Comparison of ENCODE assay signal across 1 cellular context in the genomic region with DNA sequence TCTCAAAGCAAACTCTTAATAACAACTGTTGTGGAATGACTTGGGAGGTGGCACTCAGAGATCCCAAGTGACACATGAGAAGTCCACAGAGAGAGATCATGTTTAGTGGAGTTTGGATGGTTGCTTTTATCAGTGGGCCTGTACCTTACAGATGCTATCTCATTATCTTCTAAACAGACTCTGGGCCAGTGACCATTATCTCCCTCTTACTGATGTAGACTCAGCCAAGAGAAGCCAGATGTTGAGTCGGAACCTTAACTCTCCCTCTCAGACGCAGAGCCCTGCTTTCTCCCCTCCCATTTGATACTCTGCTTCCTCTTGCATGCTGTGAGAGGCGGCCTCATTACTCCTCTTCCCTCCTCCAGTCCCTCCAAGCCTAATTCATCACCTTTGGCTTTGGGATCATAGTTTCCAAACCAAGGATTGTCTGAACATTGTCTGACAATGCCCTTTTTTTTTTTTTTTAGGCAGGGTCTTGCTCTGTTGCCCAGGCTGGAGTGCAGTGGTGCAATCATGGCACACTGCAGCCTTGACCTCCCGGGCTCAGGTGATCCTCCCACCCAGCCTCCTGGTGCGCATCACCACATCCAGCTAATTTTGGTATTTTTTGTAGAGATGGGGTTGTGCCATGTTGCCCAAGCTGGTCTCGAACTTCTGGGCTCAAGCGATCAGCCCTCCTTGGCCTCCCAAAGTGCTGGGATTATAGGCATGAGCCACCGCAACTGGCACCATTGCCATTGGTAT.
TF ChIP-seq lines count a peak whose summit lies in the region.

No MANE protein-coding gene starts in this region.

TF ChIP-seq in K562, 482 proteins besides CTCF, POLR2A, EP300 and RAD21 (continued from another document):
- peak; percentile 82 for TF ChIP-seq NCOR1 (IDR thresholded peaks at IDR 0.05)
- TF ChIP-seq, protein P1, sequence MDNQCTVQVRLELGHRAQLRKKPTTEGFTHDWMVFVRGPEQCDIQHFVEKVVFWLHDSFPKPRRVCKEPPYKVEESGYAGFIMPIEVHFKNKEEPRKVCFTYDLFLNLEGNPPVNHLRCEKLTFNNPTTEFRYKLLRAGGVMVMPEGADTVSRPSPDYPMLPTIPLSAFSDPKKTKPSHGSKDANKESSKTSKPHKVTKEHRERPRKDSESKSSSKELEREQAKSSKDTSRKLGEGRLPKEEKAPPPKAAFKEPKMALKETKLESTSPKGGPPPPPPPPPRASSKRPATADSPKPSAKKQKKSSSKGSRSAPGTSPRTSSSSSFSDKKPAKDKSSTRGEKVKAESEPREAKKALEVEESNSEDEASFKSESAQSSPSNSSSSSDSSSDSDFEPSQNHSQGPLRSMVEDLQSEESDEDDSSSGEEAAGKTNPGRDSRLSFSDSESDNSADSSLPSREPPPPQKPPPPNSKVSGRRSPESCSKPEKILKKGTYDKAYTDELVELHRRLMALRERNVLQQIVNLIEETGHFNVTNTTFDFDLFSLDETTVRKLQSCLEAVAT (IDR thresholded peaks at IDR 0.05), result peak in 1 of 2 experiments; percentile 58; a peak in 1 of 4 replicates
- TF ChIP-seq, protein P2, sequence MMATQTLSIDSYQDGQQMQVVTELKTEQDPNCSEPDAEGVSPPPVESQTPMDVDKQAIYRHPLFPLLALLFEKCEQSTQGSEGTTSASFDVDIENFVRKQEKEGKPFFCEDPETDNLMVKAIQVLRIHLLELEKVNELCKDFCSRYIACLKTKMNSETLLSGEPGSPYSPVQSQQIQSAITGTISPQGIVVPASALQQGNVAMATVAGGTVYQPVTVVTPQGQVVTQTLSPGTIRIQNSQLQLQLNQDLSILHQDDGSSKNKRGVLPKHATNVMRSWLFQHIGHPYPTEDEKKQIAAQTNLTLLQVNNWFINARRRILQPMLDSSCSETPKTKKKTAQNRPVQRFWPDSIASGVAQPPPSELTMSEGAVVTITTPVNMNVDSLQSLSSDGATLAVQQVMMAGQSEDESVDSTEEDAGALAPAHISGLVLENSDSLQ (IDR thresholded peaks at IDR 0.05), result peak; percentile 32
- TF ChIP-seq TAL1 (IDR thresholded peaks at IDR 0.05), result peak; percentile 82
- TF ChIP-seq CBX3 (IDR thresholded peaks at IDR 0.05; ENCODE audit: borderline replicate concordance in 1 of 2, low read length in 2 of 2), result 0 out of 3 replicates have a peak, but pooled peaks of 1 of the 2 experiments have one; percentile 33
- peak; percentile 58 for TF ChIP-seq STAT5A (IDR thresholded peaks at IDR 0.05; ENCODE audit: borderline replicate concordance, low read length)
- no peak for TF ChIP-seq ZNF253 (CRISPR knock-in tag; conservative IDR thresholded peaks at IDR 0.05)
- TF ChIP-seq RCOR1 (IDR thresholded peaks at IDR 0.05; ENCODE audit: borderline replicate concordance in 1 of 2, low read depth in 2 of 2, low read length in 2 of 2), result peak in 1 of 2 experiments; percentile 87; a peak in 2 of 4 replicates
- TF ChIP-seq MEF2D (tag; conservative IDR thresholded peaks at IDR 0.05; ENCODE audit: low read depth), result peak; percentile 63; the same call in 1 of the 2 replicates
- TF ChIP-seq, protein P3, sequence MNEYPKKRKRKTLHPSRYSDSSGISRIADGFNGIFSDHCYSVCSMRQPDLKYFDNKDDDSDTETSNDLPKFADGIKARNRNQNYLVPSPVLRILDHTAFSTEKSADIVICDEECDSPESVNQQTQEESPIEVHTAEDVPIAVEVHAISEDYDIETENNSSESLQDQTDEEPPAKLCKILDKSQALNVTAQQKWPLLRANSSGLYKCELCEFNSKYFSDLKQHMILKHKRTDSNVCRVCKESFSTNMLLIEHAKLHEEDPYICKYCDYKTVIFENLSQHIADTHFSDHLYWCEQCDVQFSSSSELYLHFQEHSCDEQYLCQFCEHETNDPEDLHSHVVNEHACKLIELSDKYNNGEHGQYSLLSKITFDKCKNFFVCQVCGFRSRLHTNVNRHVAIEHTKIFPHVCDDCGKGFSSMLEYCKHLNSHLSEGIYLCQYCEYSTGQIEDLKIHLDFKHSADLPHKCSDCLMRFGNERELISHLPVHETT (CRISPR knock-in tag; conservative IDR thresholded peaks at IDR 0.05 in 1 of 2, IDR thresholded peaks at IDR 0.05 in 1 of 2), result no peak
- TF ChIP-seq DPF2 (IDR thresholded peaks at IDR 0.05), result peak; percentile 87
- TF ChIP-seq TCF3 (CRISPR knock-in tag; IDR thresholded peaks at IDR 0.05), result peak; percentile 80
- peak; percentile 91 for TF ChIP-seq CBFA2T2 (conservative IDR thresholded peaks at IDR 0.05)
- peak; percentile 89 for TF ChIP-seq ARID1B (IDR thresholded peaks at IDR 0.05)
- peak; percentile 50; the same call in 1 of the 2 replicates for TF ChIP-seq MTA1 (IDR thresholded peaks at IDR 0.05; ENCODE audit: borderline replicate concordance)
- peak; percentile 36; the same call in 1 of the 2 replicates for TF ChIP-seq NBN (IDR thresholded peaks at IDR 0.05; ENCODE audit: low read depth)
- TF ChIP-seq, protein P4, sequence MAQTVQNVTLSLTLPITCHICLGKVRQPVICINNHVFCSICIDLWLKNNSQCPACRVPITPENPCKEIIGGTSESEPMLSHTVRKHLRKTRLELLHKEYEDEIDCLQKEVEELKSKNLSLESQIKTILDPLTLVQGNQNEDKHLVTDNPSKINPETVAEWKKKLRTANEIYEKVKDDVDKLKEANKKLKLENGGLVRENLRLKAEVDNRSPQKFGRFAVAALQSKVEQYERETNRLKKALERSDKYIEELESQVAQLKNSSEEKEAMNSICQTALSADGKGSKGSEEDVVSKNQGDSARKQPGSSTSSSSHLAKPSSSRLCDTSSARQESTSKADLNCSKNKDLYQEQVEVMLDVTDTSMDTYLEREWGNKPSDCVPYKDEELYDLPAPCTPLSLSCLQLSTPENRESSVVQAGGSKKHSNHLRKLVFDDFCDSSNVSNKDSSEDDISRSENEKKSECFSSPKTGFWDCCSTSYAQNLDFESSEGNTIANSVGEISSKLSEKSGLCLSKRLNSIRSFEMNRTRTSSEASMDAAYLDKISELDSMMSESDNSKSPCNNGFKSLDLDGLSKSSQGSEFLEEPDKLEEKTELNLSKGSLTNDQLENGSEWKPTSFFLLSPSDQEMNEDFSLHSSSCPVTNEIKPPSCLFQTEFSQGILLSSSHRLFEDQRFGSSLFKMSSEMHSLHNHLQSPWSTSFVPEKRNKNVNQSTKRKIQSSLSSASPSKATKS (CRISPR knock-in tag; IDR thresholded peaks at IDR 0.05), result 0 out of 2 replicates have a peak, but pooled peaks have one; percentile 46
- TF ChIP-seq, protein P5, sequence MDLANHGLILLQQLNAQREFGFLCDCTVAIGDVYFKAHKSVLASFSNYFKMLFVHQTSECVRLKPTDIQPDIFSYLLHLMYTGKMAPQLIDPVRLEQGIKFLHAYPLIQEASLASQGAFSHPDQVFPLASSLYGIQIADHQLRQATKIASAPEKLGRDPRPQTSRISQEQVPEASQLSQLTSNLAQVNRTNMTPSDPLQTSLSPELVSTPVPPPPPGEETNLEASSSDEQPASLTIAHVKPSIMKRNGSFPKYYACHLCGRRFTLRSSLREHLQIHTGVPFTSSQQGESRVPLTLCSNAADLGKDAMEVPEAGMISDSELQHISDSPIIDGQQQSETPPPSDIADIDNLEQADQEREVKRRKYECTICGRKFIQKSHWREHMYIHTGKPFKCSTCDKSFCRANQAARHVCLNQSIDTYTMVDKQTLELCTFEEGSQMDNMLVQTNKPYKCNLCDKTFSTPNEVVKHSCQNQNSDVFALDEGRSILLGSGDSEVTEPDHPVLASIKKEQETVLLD (IDR thresholded peaks at IDR 0.05), result peak; percentile 71; the same call in 1 of the 2 replicates
- 0 out of 2 replicates have a peak, but pooled peaks have one; percentile 67 for TF ChIP-seq GATAD2B (IDR thresholded peaks at IDR 0.05; ENCODE audit: borderline replicate concordance)
- TF ChIP-seq BCOR (IDR thresholded peaks at IDR 0.05), result peak; percentile 72
- peak; percentile 81 for TF ChIP-seq KLF16 (IDR thresholded peaks at IDR 0.05)
- no peak for TF ChIP-seq ATF1 (CRISPR knock-in tag; IDR thresholded peaks at IDR 0.05)
- TF ChIP-seq ATF1 (tag; IDR thresholded peaks at IDR 0.05), result peak; percentile 41
- TF ChIP-seq, protein P6, sequence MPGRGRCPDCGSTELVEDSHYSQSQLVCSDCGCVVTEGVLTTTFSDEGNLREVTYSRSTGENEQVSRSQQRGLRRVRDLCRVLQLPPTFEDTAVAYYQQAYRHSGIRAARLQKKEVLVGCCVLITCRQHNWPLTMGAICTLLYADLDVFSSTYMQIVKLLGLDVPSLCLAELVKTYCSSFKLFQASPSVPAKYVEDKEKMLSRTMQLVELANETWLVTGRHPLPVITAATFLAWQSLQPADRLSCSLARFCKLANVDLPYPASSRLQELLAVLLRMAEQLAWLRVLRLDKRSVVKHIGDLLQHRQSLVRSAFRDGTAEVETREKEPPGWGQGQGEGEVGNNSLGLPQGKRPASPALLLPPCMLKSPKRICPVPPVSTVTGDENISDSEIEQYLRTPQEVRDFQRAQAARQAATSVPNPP (IDR thresholded peaks at IDR 0.05; ENCODE audit: borderline replicate concordance, insufficient read depth, insufficient read length), result no peak
- TF ChIP-seq PML (IDR thresholded peaks at IDR 0.05; ENCODE audit: low read length), result peak; percentile 56
- peak; percentile 77; the same call in 1 of the 2 replicates for TF ChIP-seq SOX6 (IDR thresholded peaks at IDR 0.05)
- no peak for TF ChIP-seq OTX1 (CRISPR knock-in tag; IDR thresholded peaks at IDR 0.05)
- TF ChIP-seq, protein P7, sequence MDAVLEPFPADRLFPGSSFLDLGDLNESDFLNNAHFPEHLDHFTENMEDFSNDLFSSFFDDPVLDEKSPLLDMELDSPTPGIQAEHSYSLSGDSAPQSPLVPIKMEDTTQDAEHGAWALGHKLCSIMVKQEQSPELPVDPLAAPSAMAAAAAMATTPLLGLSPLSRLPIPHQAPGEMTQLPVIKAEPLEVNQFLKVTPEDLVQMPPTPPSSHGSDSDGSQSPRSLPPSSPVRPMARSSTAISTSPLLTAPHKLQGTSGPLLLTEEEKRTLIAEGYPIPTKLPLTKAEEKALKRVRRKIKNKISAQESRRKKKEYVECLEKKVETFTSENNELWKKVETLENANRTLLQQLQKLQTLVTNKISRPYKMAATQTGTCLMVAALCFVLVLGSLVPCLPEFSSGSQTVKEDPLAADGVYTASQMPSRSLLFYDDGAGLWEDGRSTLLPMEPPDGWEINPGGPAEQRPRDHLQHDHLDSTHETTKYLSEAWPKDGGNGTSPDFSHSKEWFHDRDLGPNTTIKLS (IDR thresholded peaks at IDR 0.05; ENCODE audit: borderline replicate concordance, low read depth), result no peak
- TF ChIP-seq CHD4 (IDR thresholded peaks at IDR 0.05; ENCODE audit: insufficient read depth, insufficient replicate concordance, low read depth, low read length, poor library complexity, severe bottlenecking), result no peak
- peak; percentile 55; the same call in 1 of the 2 replicates for TF ChIP-seq NCOA1 (IDR thresholded peaks at IDR 0.05; ENCODE audit: low read depth)
- no peak for TF ChIP-seq SREBF2 (CRISPR knock-in tag; IDR thresholded peaks at IDR 0.05)
- peak; percentile 99 for TF ChIP-seq CTBP1 (IDR thresholded peaks at IDR 0.05; ENCODE audit: borderline replicate concordance)
- TF ChIP-seq CREM (IDR thresholded peaks at IDR 0.05; ENCODE audit: low read depth), result peak; percentile 60
- TF ChIP-seq HDAC2 (IDR thresholded peaks at IDR 0.05), result peak; percentile 78
- TF ChIP-seq NFIC (IDR thresholded peaks at IDR 0.05), result peak; percentile 67
- TF ChIP-seq ZZZ3 (IDR thresholded peaks at IDR 0.05), result no peak
- no peak for TF ChIP-seq ARHGAP35 (IDR thresholded peaks at IDR 0.05; ENCODE audit: partially characterized antibody)
- TF ChIP-seq, protein P8, sequence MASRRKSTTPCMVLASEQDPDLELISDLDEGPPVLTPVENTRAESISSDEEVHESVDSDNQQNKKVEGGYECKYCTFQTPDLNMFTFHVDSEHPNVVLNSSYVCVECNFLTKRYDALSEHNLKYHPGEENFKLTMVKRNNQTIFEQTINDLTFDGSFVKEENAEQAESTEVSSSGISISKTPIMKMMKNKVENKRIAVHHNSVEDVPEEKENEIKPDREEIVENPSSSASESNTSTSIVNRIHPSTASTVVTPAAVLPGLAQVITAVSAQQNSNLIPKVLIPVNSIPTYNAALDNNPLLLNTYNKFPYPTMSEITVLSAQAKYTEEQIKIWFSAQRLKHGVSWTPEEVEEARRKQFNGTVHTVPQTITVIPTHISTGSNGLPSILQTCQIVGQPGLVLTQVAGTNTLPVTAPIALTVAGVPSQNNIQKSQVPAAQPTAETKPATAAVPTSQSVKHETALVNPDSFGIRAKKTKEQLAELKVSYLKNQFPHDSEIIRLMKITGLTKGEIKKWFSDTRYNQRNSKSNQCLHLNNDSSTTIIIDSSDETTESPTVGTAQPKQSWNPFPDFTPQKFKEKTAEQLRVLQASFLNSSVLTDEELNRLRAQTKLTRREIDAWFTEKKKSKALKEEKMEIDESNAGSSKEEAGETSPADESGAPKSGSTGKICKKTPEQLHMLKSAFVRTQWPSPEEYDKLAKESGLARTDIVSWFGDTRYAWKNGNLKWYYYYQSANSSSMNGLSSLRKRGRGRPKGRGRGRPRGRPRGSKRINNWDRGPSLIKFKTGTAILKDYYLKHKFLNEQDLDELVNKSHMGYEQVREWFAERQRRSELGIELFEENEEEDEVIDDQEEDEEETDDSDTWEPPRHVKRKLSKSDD (conservative IDR thresholded peaks at IDR 0.05; ENCODE audit: low read length), result no peak
- TF ChIP-seq MTA2 (IDR thresholded peaks at IDR 0.05; ENCODE audit: low read depth), result peak; percentile 60; the same call in 1 of the 2 replicates
- peak; percentile 37; the same call in 1 of the 2 replicates for TF ChIP-seq LEF1 (IDR thresholded peaks at IDR 0.05)
- no peak for TF ChIP-seq TRIM28 (IDR thresholded peaks at IDR 0.05)
- TF ChIP-seq CCNT2 (IDR thresholded peaks at IDR 0.05; ENCODE audit: borderline replicate concordance, extremely low read depth, insufficient read length, low read depth, low read length), result peak; percentile 60
- TF ChIP-seq TEAD4 (IDR thresholded peaks at IDR 0.05; ENCODE audit: low read length), result peak; percentile 90
- TF ChIP-seq TEAD4 (CRISPR knock-in tag; IDR thresholded peaks at IDR 0.05; ENCODE audit: borderline replicate concordance), result no peak
TF ChIP-seq in K562: peak in this region for 59.
